ENCODE assay signal across 8 cellular contexts in the genomic region with DNA sequence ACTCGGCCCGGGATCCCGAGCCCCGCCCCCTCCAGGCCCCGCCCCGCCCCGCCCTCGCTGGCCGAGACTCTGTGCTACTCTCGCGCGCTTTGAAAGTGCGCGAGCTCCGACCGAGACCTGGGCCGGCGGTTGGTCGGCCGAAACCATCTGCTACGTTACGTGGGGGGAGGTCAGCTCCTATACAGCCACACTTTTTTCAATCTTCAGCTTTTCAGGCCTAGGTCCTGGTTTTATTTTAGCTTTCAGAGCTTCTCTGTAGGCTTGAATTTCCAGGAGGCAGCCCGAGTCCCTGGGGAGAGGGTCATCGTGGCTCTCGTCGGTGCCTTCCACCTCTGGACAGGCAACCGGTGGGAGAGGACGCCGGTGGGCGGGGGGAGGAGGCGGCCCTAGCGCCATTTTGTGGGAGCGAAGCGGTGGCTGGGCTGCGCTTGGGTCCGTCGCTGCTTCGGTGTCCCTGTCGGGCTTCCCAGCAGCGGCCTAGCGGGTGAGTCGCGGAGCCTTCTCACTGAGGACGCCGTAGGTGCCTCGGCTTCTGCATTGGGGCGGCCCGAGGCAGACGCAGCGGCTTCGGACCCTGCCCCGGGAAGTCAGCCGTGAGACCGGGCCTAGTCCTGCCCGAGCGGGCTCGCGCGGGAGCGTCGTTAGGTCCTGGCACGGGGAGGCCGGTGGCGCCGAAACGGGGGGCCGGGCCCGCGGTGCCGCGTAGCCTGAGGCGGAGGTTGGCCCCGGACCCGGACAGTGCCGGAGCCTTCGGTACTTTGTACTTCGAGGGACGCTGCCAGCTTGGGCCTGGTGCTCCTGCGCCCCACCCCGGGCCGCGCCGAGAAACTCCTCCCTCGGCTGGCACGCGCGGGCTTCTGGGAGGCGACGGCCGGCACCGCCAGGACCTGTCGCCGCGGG. TPM values are rescaled to one million over a fixed set of nuclear protein-coding genes. Genes with fewer than 3 reads are reported as not detected.
DNase-seq lines count a peak whose midpoint lies in the region; ATAC-seq, FAIRE-seq and TF ChIP-seq lines count a peak whose summit lies in the region.

TSS of gene TARDBP (plus strand) at position 395 of the 900 bp plus-strand sequence. CDS start 1,074 bp downstream, outside the sequence.

- 1% methylated on average over 72 of the region's 94 CpGs; no CpG with 5 or more reads in 1 of the 2 donors for WGBS in transverse colon (ENCODE audit: low coverage in 1 of 2), 2 donors

- no peaks in the 10 kb centered on the region for H3K27me3 ChIP-seq in adipocyte (replicated peaks; ENCODE audit: control insufficient read depth, insufficient read depth, low read length)
- no peaks in the 10 kb centered on the region for H3K27me3 ChIP-seq in transverse colon

- H3K4me1 ChIP-seq in adipocyte (ENCODE audit: control insufficient read depth, insufficient read depth, low read length) = peaks cover 20% of the 10 kb centered on the region
- H3K4me1 ChIP-seq in transverse colon = peaks cover 14 to 55% (median 24%) of the 10 kb centered on the region in 4 donors

- peak within 1 kb of the TSS; percentile 92 to 98 (median 97) for H3K27ac ChIP-seq in transverse colon

- no peak for TF ChIP-seq EP300 in transverse colon (IDR thresholded peaks at IDR 0.05; ENCODE audit: low read depth)

- H3K36me3 ChIP-seq in adipocyte (ENCODE audit: control insufficient read depth, insufficient read depth, low read length, severe bottlenecking) = peaks cover 38% of the 10 kb centered on the region
- peaks cover 0 to 40% (median 17%) of the 10 kb centered on the region in 4 donors for H3K36me3 ChIP-seq in transverse colon

- peak within 1 kb of the TSS; percentile 100 for H3K9ac ChIP-seq in adipocyte (ENCODE audit: low read length)

- H3K9me3 ChIP-seq in adipocyte (ENCODE audit: control insufficient read depth, low read length) (no peaks in the 10 kb centered on the region), transverse colon (no peaks in the 10 kb centered on the region)

- no peak for TF ChIP-seq CTCF in transverse colon (IDR thresholded peaks at IDR 0.05)

- TF ChIP-seq POLR2A in GM12892 (IDR thresholded peaks at IDR 0.05; ENCODE audit: low read depth, low read length) (peak; percentile 94), transverse colon (IDR thresholded peaks at IDR 0.05) (peak; percentile 96)

- H3K4me3 ChIP-seq in adipocyte (ENCODE audit: low read length) (peak within 1 kb of the TSS; percentile 89), transverse colon (peak within 1 kb of the TSS; percentile 52 to 92 (median 84))

- peak; percentile 92 for FAIRE-seq in GM12892 (lab: Jason Lieb, UNC)

- in situ Hi-C loops in transverse colon (cut with MboI; ENCODE audit: low pct_ligation_motif_present in 1 of 4, low pct_unique_long_range_greater_than_20kb in 1 of 4, low sequenced_read_pairs in 3 of 4) = no loop called here

- peak; percentile 95 for DNase-seq in GM12892 (ENCODE audit: insufficient read length)
- DNase-seq in NCI-H1417 treated with DMSO at 0.1 percent for 48 hours (lab: John Stamatoyannopoulos, UW) = peak; percentile 93
- DNase-seq in T follicular helper cell (ENCODE audit: low read depth) = peak; percentile 82
- DNase-seq in adipocyte (ENCODE audit: low read depth) = peak; percentile 97
- DNase-seq in cardiac septum (ENCODE audit: low spot score) = peak; percentile 95
- peak; percentile 80 for DNase-seq in pons (ENCODE audit: low spot score)
- peak; percentile 91 for DNase-seq in transverse colon

- ATAC-seq in HG02798 (IDR thresholded peaks at IDR 0.05; ENCODE audit: poor library complexity, unreplicated experiment) = peak; percentile 91

- intact Hi-C loops in cardiac septum (cut with DNase I) = no loop called here
- intact Hi-C loops in transverse colon (cut with DNase I; ENCODE audit: low total_unique reads) = no loop called here

RNA-seq across cellular contexts. Expression of gene TARDBP, which starts in this region (rescaled TPM):
- 133 TPM for polyA plus RNA-seq in GM12892 (2012; ENCODE audit: missing spikeins)
- total RNA-seq in cardiac septum (102 TPM), transverse colon (100 to 1,000 TPM; 112 to 278 (median 190) TPM)

Comparison
In these comparisons a context has a peak if more than half of its experiments do, and no peak if none do; other contexts are left out.
1. Peak in every context shown above with its lines: DNase-seq, ATAC-seq, H3K4me3 ChIP-seq and H3K27ac ChIP-seq.